In the genomic region with DNA sequence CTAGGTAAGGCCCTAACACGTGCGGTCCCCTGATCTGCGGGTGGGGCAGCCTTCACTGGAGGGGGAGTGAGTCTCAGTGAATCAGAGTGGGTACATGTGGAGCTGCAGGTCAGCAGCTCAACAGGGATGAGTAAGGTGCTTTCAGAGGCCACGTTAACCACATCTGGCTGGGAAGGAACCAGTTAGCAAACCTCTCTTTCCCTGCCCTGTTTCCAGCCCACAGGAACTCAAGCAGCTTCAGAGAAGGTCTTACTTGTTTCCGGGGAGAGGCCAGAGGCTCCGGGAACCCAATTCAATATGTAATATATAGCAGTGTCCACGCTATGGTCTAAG, we compare ENCODE assay signal across 17 cellular contexts.
DNase-seq lines count a peak whose midpoint lies in the region; TF ChIP-seq lines count a peak whose summit lies in the region.
"Had no signal": no experiment of that assay in that cellular context is flagged by ENCODE, and none has a peak within 500 bp of the region (broad histone marks: within the 10 kb centered on the region; RNA-seq: fewer than 3 reads in every experiment).

No MANE protein-coding gene starts in this region.

- POLR2A ChIA-PET in CD4-positive, alpha-beta memory T cell (lab: Charles Lee; ENCODE audit: partially characterized antibody), result no interaction called here

- H3K79me1 ChIP-seq in neuronal stem cell (ENCODE audit: low read depth, low read length), result peaks cover 5% of the 10 kb centered on the region

- H3K4me1 Mint-ChIP-seq in brain (peaks cover 45% of the 10 kb centered on the region), endothelial cell (ENCODE audit: unreplicated experiment) (peaks cover 17% of the 10 kb centered on the region)
- H3K4me1 Mint-ChIP-seq in CD4-positive, alpha-beta memory T cell, result peaks cover 0 to 4% (median 0%) of the 10 kb centered on the region in 4 donors
- H3K4me1 Mint-ChIP-seq: CD8-positive, alpha-beta memory T cell had no signal

- no peak overlapping the region for H2BK5ac ChIP-seq in neuronal stem cell (ENCODE audit: low read length)

- no peaks in the 10 kb centered on the region for H3K27me3 ChIP-seq in neuronal stem cell (ENCODE audit: control insufficient read depth in 3 of 3, insufficient read depth in 3 of 3, low read depth in 1 of 3, low read length in 3 of 3)
- H3K27me3 ChIP-seq in CD4-positive, alpha-beta memory T cell (ENCODE audit: insufficient read depth, low read length), result no peaks in the 10 kb centered on the region
- H3K27me3 ChIP-seq: heart right ventricle had no signal

- H3K27ac Mint-ChIP-seq in brain (peak overlapping the region in 3 of 5 experiments; percentile 69 to 87 (median 86)), endothelial cell (ENCODE audit: unreplicated experiment) (no peak overlapping the region)
- no peak overlapping the region for H3K27ac Mint-ChIP-seq in CD4-positive, alpha-beta memory T cell
- H3K27ac Mint-ChIP-seq: CD8-positive, alpha-beta memory T cell had no signal

- intact Hi-C loops in CD4-positive, alpha-beta memory T cell (cut with micrococcal nuclease), result no loop called here

- H2AFZ ChIP-seq in neuronal stem cell (ENCODE audit: low read length), result no peak overlapping the region

- H3K36me3 Mint-ChIP-seq in brain (peaks cover 17% of the 10 kb centered on the region), endothelial cell (ENCODE audit: low read depth, unreplicated experiment) (peaks cover 9% of the 10 kb centered on the region)
- peaks cover 1 to 4% of the 10 kb centered on the region in 2 donors for H3K36me3 Mint-ChIP-seq in CD4-positive, alpha-beta memory T cell
- H3K36me3 Mint-ChIP-seq: CD8-positive, alpha-beta memory T cell had no signal

- H3K4me3 Mint-ChIP-seq in brain, result no peak overlapping the region
- H3K4me3 Mint-ChIP-seq in CD4-positive, alpha-beta memory T cell, result no peak overlapping the region
- H3K4me3 Mint-ChIP-seq in endothelial cell (ENCODE audit: unreplicated experiment), result no peak overlapping the region
- H3K4me3 Mint-ChIP-seq: CD8-positive, alpha-beta memory T cell had no signal

- no peak overlapping the region for H3K27ac ChIP-seq in neuronal stem cell (replicated peaks; ENCODE audit: low read length)
- H3K27ac ChIP-seq in CD4-positive, alpha-beta memory T cell (ENCODE audit: low read depth, low read length), result no peak overlapping the region
- H3K27ac ChIP-seq: heart right ventricle, thoracic aorta had no signal

- H3K27me3 Mint-ChIP-seq in brain, result peaks cover 5% of the 10 kb centered on the region
- no peaks in the 10 kb centered on the region for H3K27me3 Mint-ChIP-seq in CD4-positive, alpha-beta memory T cell
- H3K27me3 Mint-ChIP-seq in endothelial cell (ENCODE audit: unreplicated experiment), result peaks cover 14% of the 10 kb centered on the region
- H3K27me3 Mint-ChIP-seq: CD8-positive, alpha-beta memory T cell had no signal

- H2BK15ac ChIP-seq in neuronal stem cell (ENCODE audit: low read length), result no peak overlapping the region

- no peak overlapping the region for H3K4ac ChIP-seq in neuronal stem cell (ENCODE audit: low read length)

- peaks cover 0 to 2% of the 10 kb centered on the region in 2 donors for H3K36me3 ChIP-seq in neuronal stem cell (replicated peaks in 1 of 2; ENCODE audit: control insufficient read depth in 2 of 2, insufficient read depth in 2 of 2, low read length in 2 of 2)
- H3K36me3 ChIP-seq in CD4-positive, alpha-beta memory T cell (ENCODE audit: insufficient read depth, low read length), result no peaks in the 10 kb centered on the region
- H3K36me3 ChIP-seq: heart right ventricle, thoracic aorta had no signal

- H3K14ac ChIP-seq in neuronal stem cell (ENCODE audit: low read length), result no peak overlapping the region

- peak overlapping the region; percentile 7 for H3K18ac ChIP-seq in neuronal stem cell (ENCODE audit: low read length)

- no peak overlapping the region for H4K8ac ChIP-seq in neuronal stem cell (ENCODE audit: low read depth, low read length)

- H2BK12ac ChIP-seq in neuronal stem cell (ENCODE audit: low read length), result no peak overlapping the region

- no peak overlapping the region for H4K91ac ChIP-seq in neuronal stem cell (ENCODE audit: low read depth, low read length, poor library complexity)

- H3K9me3 Mint-ChIP-seq in brain (peaks cover 0 to 13% (median 2%) of the 10 kb centered on the region in 5 experiments), endothelial cell (ENCODE audit: unreplicated experiment) (no peaks in the 10 kb centered on the region)
- H3K9me3 Mint-ChIP-seq in CD4-positive, alpha-beta memory T cell, result peaks cover 0 to 4% (median 0%) of the 10 kb centered on the region in 8 donors

- H3K4me3 ChIP-seq in neuronal stem cell (ENCODE audit: low read length in 2 of 2), result no peak overlapping the region
- H3K4me3 ChIP-seq in CD4-positive, alpha-beta memory T cell (ENCODE audit: low read length in 2 of 2), result no peak overlapping the region
- H3K4me3 ChIP-seq: heart right ventricle, thoracic aorta had no signal

- TF ChIP-seq CTCF in brain (conservative IDR thresholded peaks at IDR 0.05) (no peak), endothelial cell (IDR thresholded peaks at IDR 0.05; ENCODE audit: unreplicated experiment) (no peak)

- peaks cover 0 to 2% of the 10 kb centered on the region in 2 donors for H3K9me3 ChIP-seq in neuronal stem cell (replicated peaks in 1 of 2; ENCODE audit: control insufficient read depth in 2 of 2, insufficient read depth in 1 of 2, low read depth in 1 of 2, low read length in 2 of 2)
- H3K9me3 ChIP-seq in CD4-positive, alpha-beta memory T cell (ENCODE audit: control insufficient read depth in 1 of 2, low read length in 2 of 2), result no peaks in the 10 kb centered on the region
- H3K9me3 ChIP-seq: heart right ventricle, thoracic aorta had no signal

- H2AK5ac ChIP-seq in neuronal stem cell (ENCODE audit: low read depth, low read length), result no peak overlapping the region

- CTCF ChIA-PET in CD4-positive, alpha-beta memory T cell (lab: Charles Lee; ENCODE audit: partially characterized antibody), result no interaction called here

- no CpG with 5 or more reads among the region's 7 CpGs for WGBS in neuronal stem cell (ENCODE audit: extremely low coverage in 2 of 2, insufficient read length in 2 of 2, insufficient replicate concordance in 1 of 2), 2 donors

- H2BK120ac ChIP-seq in neuronal stem cell (ENCODE audit: low read depth, low read length), result no peak overlapping the region

- no peak overlapping the region for H3K4me2 ChIP-seq in neuronal stem cell (ENCODE audit: insufficient read depth, low read length, poor library complexity, severe bottlenecking)

- no peak overlapping the region for H3K9ac ChIP-seq in neuronal stem cell (ENCODE audit: low read depth, low read length, poor library complexity)

- peaks cover 9 to 10% of the 10 kb centered on the region in 2 donors for H3K4me1 ChIP-seq in neuronal stem cell (ENCODE audit: control insufficient read depth in 2 of 2, insufficient read depth in 1 of 2, low read depth in 1 of 2, low read length in 2 of 2)
- H3K4me1 ChIP-seq in CD4-positive, alpha-beta memory T cell (ENCODE audit: insufficient read depth, low read length), result no peaks in the 10 kb centered on the region

- no peak overlapping the region for H3K23ac ChIP-seq in neuronal stem cell (ENCODE audit: low read depth, low read length, poor library complexity)

- DNase-seq in GF-D8 (lab: John Stamatoyannopoulos, UW) (peak; percentile 28), HT1080 (ENCODE audit: low read depth) (peak; percentile 77), neuronal stem cell (ENCODE audit: low spot score) (no peak), endothelial cell (ENCODE audit: low spot score) (no peak), OCI-M1 (lab: John Stamatoyannopoulos, UW) (no peak)
- no peak for DNase-seq in CD4-positive, alpha-beta memory T cell
- DNase-seq: activated CD8-positive, alpha-beta memory T cell treated with anti-CD3 and anti-CD28 coated beads, Interleukin-2, amount 50 U/mL, for 48 hours; activated naive CD4-positive, alpha-beta T cell treated with anti-CD3 and anti-CD28 coated beads, Interleukin-2, amount 50 U/mL, for 16 hours; EL; erythroblast; kidney glomerular epithelial cell; NCI-H524 treated with DMSO at 0.1 percent for 48 hours; T-helper 1 cell had no signal

Comparison
In these comparisons a context has a peak if more than half of its experiments do, and no peak if none do; other contexts are left out.
1. DNase-seq: peak in GF-D8 (single experiment) and HT1080 (single experiment); none in neuronal stem cell (single experiment), CD4-positive, alpha-beta memory T cell (0 of 5), endothelial cell (single experiment) and OCI-M1 (single experiment).
2. H3K27ac Mint-ChIP-seq: peak in brain (3 of 5); none in CD4-positive, alpha-beta memory T cell (0 of 7) and endothelial cell (single experiment).